Comparison of ENCODE assay signal across 8 cellular contexts in genomic region chr16:11078812-11079459, GRCh38.
DNase-seq lines count a peak whose midpoint lies in the region; ATAC-seq, FAIRE-seq and TF ChIP-seq lines count a peak whose summit lies in the region.
"Had no signal": no experiment of that assay in that cellular context is flagged by ENCODE, and none has a peak within 500 bp of the region (broad histone marks: within the 10 kb centered on the region; RNA-seq: fewer than 3 reads in every experiment).

No MANE protein-coding gene starts in this region.

- DNase-seq in ascending aorta (ENCODE audit: low spot score in 2 of 2) (no peak), kidney epithelial cell (ENCODE audit: low read depth) (peak; percentile 56), suprapubic skin (ENCODE audit: low spot score in 2 of 2) (no peak), D721Med (ENCODE audit: insufficient read length, low spot score) (no peak)
- no peak for DNase-seq in stimulated activated CD4-positive, alpha-beta T cell treated with anti-CD3 and anti-CD28 coated beads, Interleukin-15, amount 100 ng/mL, for 24 hours

- 83% methylated on average over 4 of the region's 5 CpGs for WGBS in suprapubic skin

- H3K4me1 ChIP-seq in HUES6 (ENCODE audit: control insufficient read depth, insufficient read depth, low read length) (peaks cover 13% of the 10 kb centered on the region; the same call in 1 of the 2 replicates), ascending aorta (peaks cover 6 to 32% of the 10 kb centered on the region in 2 donors), suprapubic skin (peaks cover 29% of the 10 kb centered on the region)

- TF ChIP-seq CTCF in ascending aorta (IDR thresholded peaks at IDR 0.05) (no peak), kidney epithelial cell (IDR thresholded peaks at IDR 0.05; ENCODE audit: insufficient read depth, low read length, poor library complexity, severe bottlenecking) (no peak), suprapubic skin (IDR thresholded peaks at IDR 0.05) (no peak), D721Med (IDR thresholded peaks at IDR 0.05; ENCODE audit: insufficient read depth, missing control alignments) (no peak)

- no peak overlapping the region for H3K9ac ChIP-seq in HUES6 (ENCODE audit: low read length)

- no peak for TF ChIP-seq EP300 in suprapubic skin (IDR thresholded peaks at IDR 0.05)

- H3K4me3 ChIP-seq in HUES6 (ENCODE audit: low read depth, low read length) (no peak overlapping the region), ascending aorta (no peak overlapping the region), kidney epithelial cell (ENCODE audit: low read depth, low read length) (no peak overlapping the region), suprapubic skin (no peak overlapping the region)
- H3K4me3 ChIP-seq: psoas muscle had no signal

- no peak for TF ChIP-seq POLR2A in suprapubic skin (IDR thresholded peaks at IDR 0.05)

- 0 out of 2 replicates have a peak overlapping the region, but pooled peaks have one; percentile 7 for H3K27ac ChIP-seq in HUES6 (ENCODE audit: low read depth, low read length)
- H3K27ac ChIP-seq in ascending aorta: peak overlapping the region; percentile 71 to 86
- H3K27ac ChIP-seq in suprapubic skin: peak overlapping the region; percentile 30
- H3K27ac ChIP-seq: psoas muscle had no signal

- H3K36me3 ChIP-seq in HUES6 (ENCODE audit: control insufficient read depth, insufficient read depth, low read length): no peaks in the 10 kb centered on the region
- H3K36me3 ChIP-seq in ascending aorta: peaks cover 3 to 4% of the 10 kb centered on the region in 2 donors
- no peaks in the 10 kb centered on the region for H3K36me3 ChIP-seq in kidney epithelial cell (ENCODE audit: control insufficient read depth, insufficient read depth, low read length)
- H3K36me3 ChIP-seq in suprapubic skin: peaks cover 7% of the 10 kb centered on the region

- H3K27me3 ChIP-seq in HUES6 (ENCODE audit: control insufficient read depth, insufficient read depth, low read length): no peaks in the 10 kb centered on the region
- no peaks in the 10 kb centered on the region for H3K27me3 ChIP-seq in ascending aorta
- no peaks in the 10 kb centered on the region for H3K27me3 ChIP-seq in kidney epithelial cell (ENCODE audit: control insufficient read depth, insufficient read depth, low read length)
- H3K27me3 ChIP-seq in suprapubic skin: no peaks in the 10 kb centered on the region

- no peaks in the 10 kb centered on the region for H3K9me3 ChIP-seq in HUES6 (ENCODE audit: control insufficient read depth, insufficient read depth, low read depth, low read length)
- H3K9me3 ChIP-seq in ascending aorta: no peaks in the 10 kb centered on the region
- no peaks in the 10 kb centered on the region for H3K9me3 ChIP-seq in suprapubic skin
- H3K9me3 ChIP-seq: psoas muscle had no signal

- no peak for ATAC-seq in HG03469 (IDR thresholded peaks at IDR 0.05; ENCODE audit: unreplicated experiment)

- FAIRE-seq in D721Med (lab: Jason Lieb, UNC): no peak

- intact Hi-C loops in ascending aorta (cut with DNase I): loop anchor here (2.0 kb wide), 2 partner anchors 22 to 54 kb away; no protein-coding TSS in a partner anchor

Comparison
In these comparisons a context has a peak if more than half of its experiments do, and no peak if none do; other contexts are left out.
1. H3K27ac ChIP-seq: peak in every context shown above with its lines; median percentile 78 in ascending aorta; 30 in suprapubic skin; 7 in HUES6.